ENCODE assay signal across 8 cellular contexts in genomic region chr14:95507174-95507573, GRCh38. TPM values are rescaled to one million over a fixed set of nuclear protein-coding genes. Genes with fewer than 3 reads are reported as not detected.
DNase-seq lines count a peak whose midpoint lies in the region; ATAC-seq and TF ChIP-seq lines count a peak whose summit lies in the region.

No MANE protein-coding gene starts in this region.

- no peak overlapping the region for H3K4me3 Mint-ChIP-seq in activated CD8-positive, alpha-beta memory T cell treated with anti-CD3 and anti-CD28 coated beads, Interleukin-2, amount 10 ng/mL, durations not matched to agents 7 days and 5 days

- H3K9me3 ChIP-seq in upper lobe of left lung, result no peaks in the 10 kb centered on the region

- H3K4me1 Mint-ChIP-seq in activated CD8-positive, alpha-beta memory T cell treated with anti-CD3 and anti-CD28 coated beads, Interleukin-2, amount 10 ng/mL, durations not matched to agents 7 days and 5 days, result peaks cover 80% of the 10 kb centered on the region

- H3K36me3 ChIP-seq in upper lobe of left lung, result peaks cover 0 to 7% (median 0%) of the 10 kb centered on the region in 4 donors

- CTCF ChIA-PET in activated CD8-positive, alpha-beta memory T cell treated with anti-CD3 and anti-CD28 coated beads, Interleukin-2, amount 10 ng/mL, durations not matched to agents 7 days and 5 days (lab: Charles Lee), result interaction anchor here (0.9 to 2.4 kb wide), 2 partner anchors 16 to 20 kb away, joined by 4 to 6 read pairs; no protein-coding TSS in a partner anchor

- no peak for TF ChIP-seq EP300 in upper lobe of left lung (IDR thresholded peaks at IDR 0.05)

- no peak for TF ChIP-seq CTCF in upper lobe of left lung (IDR thresholded peaks at IDR 0.05)

- no peaks in the 10 kb centered on the region for H3K27me3 Mint-ChIP-seq in activated CD8-positive, alpha-beta memory T cell treated with anti-CD3 and anti-CD28 coated beads, Interleukin-2, amount 10 ng/mL, durations not matched to agents 7 days and 5 days

- H3K27ac ChIP-seq in upper lobe of left lung, result peak overlapping the region in 3 of 4 donors; percentile 32 to 46 (median 38)

- H3K4me1 ChIP-seq in upper lobe of left lung, result peaks cover 16 to 34% (median 25%) of the 10 kb centered on the region in 4 donors

- 53 to 68% methylated on average over 5 to 8 of the region's 8 CpGs for WGBS in upper lobe of left lung, 2 donors

- H3K27me3 ChIP-seq in upper lobe of left lung, result no peaks in the 10 kb centered on the region

- no peak for TF ChIP-seq POLR2A in upper lobe of left lung (IDR thresholded peaks at IDR 0.05)

- H3K9me3 Mint-ChIP-seq in activated CD8-positive, alpha-beta memory T cell treated with anti-CD3 and anti-CD28 coated beads, Interleukin-2, amount 10 ng/mL, durations not matched to agents 7 days and 5 days (ENCODE audit: low read depth), result no peaks in the 10 kb centered on the region

- H3K4me3 ChIP-seq in upper lobe of left lung, result no peak overlapping the region

- no peak for ATAC-seq in activated CD8-positive, alpha-beta memory T cell treated with anti-CD3 and anti-CD28 coated beads, Interleukin-2, amount 10 ng/mL, durations not matched to agents 7 days and 5 days
- ATAC-seq in upper lobe of left lung (ENCODE audit: low FRiP score in 2 of 2), result peak; percentile 75 to 88
- no peak for ATAC-seq in HG03025 (IDR thresholded peaks at IDR 0.05; ENCODE audit: low FRiP score, unreplicated experiment)

- peak overlapping the region; percentile 49 for H3K27ac Mint-ChIP-seq in activated CD8-positive, alpha-beta memory T cell treated with anti-CD3 and anti-CD28 coated beads, Interleukin-2, amount 10 ng/mL, durations not matched to agents 7 days and 5 days

- H3K36me3 Mint-ChIP-seq in activated CD8-positive, alpha-beta memory T cell treated with anti-CD3 and anti-CD28 coated beads, Interleukin-2, amount 10 ng/mL, durations not matched to agents 7 days and 5 days, result peaks cover 46% of the 10 kb centered on the region

- no peak for DNase-seq in activated CD8-positive, alpha-beta memory T cell treated with anti-CD3 and anti-CD28 coated beads, Interleukin-2, amount 10 ng/mL, durations not matched to agents 7 days and 5 days
- no peak for DNase-seq in activated CD8-positive, alpha-beta memory T cell treated with anti-CD3 and anti-CD28 coated beads, Interleukin-2, amount 50 U/mL, for 4 hours
- DNase-seq in amniotic epithelial cell (ENCODE audit: low read depth) (peak; percentile 97), iris pigment epithelial cell (ENCODE audit: low read depth) (peak; percentile 97), upper lobe of left lung (peak in 1 of 2 donors; percentile 73), NCI-H2081 treated with DMSO at 0.1 percent for 48 hours (lab: John Stamatoyannopoulos, UW) (no peak)
- DNase-seq in activated CD8-positive, alpha-beta memory T cell treated with anti-CD3 and anti-CD28 coated beads for 24 hours, result no peak

RNA-seq across cellular contexts. Expression of gene SYNE3, which starts 9.3 kb away (rescaled TPM):
- 10 to 100 TPM; 65.8 to 81.6 TPM for total RNA-seq in activated CD8-positive, alpha-beta memory T cell treated with anti-CD3 and anti-CD28 coated beads, Interleukin-2, amount 10 ng/mL, durations not matched to agents 7 days and 5 days
- 10 to 100 TPM; 15.6 to 38.8 (median 19.0) TPM for total RNA-seq in upper lobe of left lung

RNA-seq across cellular contexts. Expression of gene GLRX5, which starts 27.7 kb away (rescaled TPM):
- 10 to 100 TPM; 36.4 to 48.5 TPM for total RNA-seq in activated CD8-positive, alpha-beta memory T cell treated with anti-CD3 and anti-CD28 coated beads, Interleukin-2, amount 10 ng/mL, durations not matched to agents 7 days and 5 days
- total RNA-seq in upper lobe of left lung, result 10 to 100 TPM; 12.6 to 34.8 (median 25.0) TPM

Comparison
In these comparisons a context has a peak if more than half of its experiments do, and no peak if none do; other contexts are left out.
1. ATAC-seq: peak in upper lobe of left lung (2 of 2); none in activated CD8-positive, alpha-beta memory T cell treated with anti-CD3 and anti-CD28 coated beads, Interleukin-2, amount 10 ng/mL, durations not matched to agents 7 days and 5 days (single experiment) and HG03025 (single experiment).
2. DNase-seq: peak in amniotic epithelial cell (single experiment) and iris pigment epithelial cell (single experiment); none in activated CD8-positive, alpha-beta memory T cell treated with anti-CD3 and anti-CD28 coated beads, Interleukin-2, amount 10 ng/mL, durations not matched to agents 7 days and 5 days (single experiment), activated CD8-positive, alpha-beta memory T cell treated with anti-CD3 and anti-CD28 coated beads, Interleukin-2, amount 50 U/mL, for 4 hours (single experiment), activated CD8-positive, alpha-beta memory T cell treated with anti-CD3 and anti-CD28 coated beads for 24 hours (single experiment) and NCI-H2081 treated with DMSO at 0.1 percent for 48 hours (single experiment).